Comparison of ENCODE assay signal across 16 cellular contexts in genomic region chr16:54066451-54067056, GRCh38.
DNase-seq lines count a peak whose midpoint lies in the region; ATAC-seq, FAIRE-seq and TF ChIP-seq lines count a peak whose summit lies in the region.
"Had no signal": no experiment of that assay in that cellular context is flagged by ENCODE, and none has a peak within 500 bp of the region (broad histone marks: within the 10 kb centered on the region; RNA-seq: fewer than 3 reads in every experiment).

No MANE protein-coding gene starts in this region.

- CTCF ChIA-PET in Panc1 (lab: Charles Lee), result no interaction called here

- no TSS peak for BruUV-seq in Panc1 (replicated peaks; lab: Mats Ljungman, UMichigan)

- H3K27ac ChIP-seq in Panc1 (ENCODE audit: low read length) (no peak overlapping the region), Peyer's patch (no peak overlapping the region)
- H3K27ac ChIP-seq: dorsolateral prefrontal cortex, SJSA1 had no signal

- peak; percentile 65 for FAIRE-seq in H54 (lab: Jason Lieb, UNC)
- FAIRE-seq: D721Med, GM12878 had no signal

- no peak for TF ChIP-seq CTCF in Panc1 (IDR thresholded peaks at IDR 0.05)
- no peak for TF ChIP-seq CTCF in epithelial cell of esophagus (IDR thresholded peaks at IDR 0.05; ENCODE audit: insufficient read depth, low read depth, low read length, missing control alignments)
- no peak for TF ChIP-seq CTCF in retinal pigment epithelial cell (conservative IDR thresholded peaks at IDR 0.05; ENCODE audit: low read depth, low read length)
- no peak for TF ChIP-seq CTCF in Peyer's patch (IDR thresholded peaks at IDR 0.05)

- in situ Hi-C loops in Panc1 (cut with HindIII; ENCODE audit: low pct_unique_long_range_greater_than_20kb, low sequenced_read_pairs), result no loop called here

- H3K9me3 ChIP-seq in Panc1 (ENCODE audit: control insufficient read depth, insufficient read depth, low read depth, low read length), result no peaks in the 10 kb centered on the region
- no peaks in the 10 kb centered on the region for H3K9me3 ChIP-seq in Peyer's patch
- H3K9me3 ChIP-seq: SJSA1 had no signal

- ATAC-seq in Panc1 (peak; percentile 51; the same call in 1 of the 2 replicates), HG02610 (IDR thresholded peaks at IDR 0.05; ENCODE audit: unreplicated experiment) (no peak)
- ATAC-seq: GM12878 had no signal

- no peak overlapping the region for H3K4me3 ChIP-seq in Panc1 (ENCODE audit: low read depth in 2 of 2, low read length in 2 of 2)
- no peak overlapping the region for H3K4me3 ChIP-seq in epithelial cell of esophagus (ENCODE audit: low read length)
- H3K4me3 ChIP-seq in retinal pigment epithelial cell (ENCODE audit: low read length), result no peak overlapping the region
- no peak overlapping the region for H3K4me3 ChIP-seq in Peyer's patch
- H3K4me3 ChIP-seq: dorsolateral prefrontal cortex, GM12878, SJSA1 had no signal

- H3K36me3 ChIP-seq in Panc1 (ENCODE audit: control insufficient read depth, insufficient read depth, low read length) (no peaks in the 10 kb centered on the region), Peyer's patch (no peaks in the 10 kb centered on the region)
- H3K36me3 ChIP-seq: SJSA1 had no signal

- intact Hi-C loops in Panc1 (cut with micrococcal nuclease; ENCODE audit: unreplicated experiment), result no loop called here

- POLR2A ChIA-PET in Panc1 (lab: Charles Lee), result no interaction called here

- TF ChIP-seq POLR2A in H54 (IDR thresholded peaks at IDR 0.05; ENCODE audit: low read depth, low read length) (no peak), Peyer's patch (IDR thresholded peaks at IDR 0.05) (no peak)

- H3K4me1 ChIP-seq in Panc1 (ENCODE audit: control insufficient read depth, insufficient read depth, low read length), result no peaks in the 10 kb centered on the region
- H3K4me1 ChIP-seq in Peyer's patch, result no peaks in the 10 kb centered on the region
- H3K4me1 ChIP-seq: SJSA1 had no signal

- peak; percentile 39 for DNase-seq in H54 (ENCODE audit: insufficient read length, low spot score)
- DNase-seq in Panc1 (ENCODE audit: low read depth, low spot score), result no peak
- DNase-seq in epithelial cell of esophagus (ENCODE audit: low read depth), result peak; percentile 38
- DNase-seq in retinal pigment epithelial cell (ENCODE audit: low read depth), result peak; percentile 27
- no peak for DNase-seq in NCI-H446 (lab: John Stamatoyannopoulos, UW)
- no peak for DNase-seq in Peyer's patch
- DNase-seq: activated CD4-positive, CD25-positive, alpha-beta regulatory T cell; amygdala; dorsolateral prefrontal cortex; left cardiac atrium; NCI-H1105; NCI-H524 treated with DMSO at 0.1 percent for 48 hours had no signal

- no peaks in the 10 kb centered on the region for H3K27me3 ChIP-seq in Panc1 (ENCODE audit: control insufficient read depth, insufficient read depth, low read length)
- H3K27me3 ChIP-seq in Peyer's patch, result no peaks in the 10 kb centered on the region
- H3K27me3 ChIP-seq: dorsolateral prefrontal cortex, SJSA1 had no signal

Comparison
In these comparisons a context has a peak if more than half of its experiments do, and no peak if none do; other contexts are left out.
1. DNase-seq: peak in H54 (single experiment), epithelial cell of esophagus (single experiment) and retinal pigment epithelial cell (single experiment); none in Panc1 (single experiment), NCI-H446 (0 of 2) and Peyer's patch (0 of 3).